ENCODE assay signal across 12 cellular contexts in genomic region chr11:130999992-131000770, GRCh38.
DNase-seq lines count a peak whose midpoint lies in the region; ATAC-seq, FAIRE-seq and TF ChIP-seq lines count a peak whose summit lies in the region.
"Had no signal": no experiment of that assay in that cellular context is flagged by ENCODE, and none has a peak within 500 bp of the region (broad histone marks: within the 10 kb centered on the region; RNA-seq: fewer than 3 reads in every experiment).

No MANE protein-coding gene starts in this region.

- TF ChIP-seq POLR2A in heart left ventricle (IDR thresholded peaks at IDR 0.05) = no peak

- H3K27me3 ChIP-seq in heart left ventricle = no peaks in the 10 kb centered on the region

- no peak overlapping the region for H3K27ac ChIP-seq in heart left ventricle

- WGBS in heart left ventricle, 4 donors = 42 to 59% (median 50%) methylated on average over 3 of the region's 3 CpGs

- FAIRE-seq in HTR-8/SVneo (lab: Jason Lieb, UNC) = no peak
- FAIRE-seq: GM18507 had no signal

- TF ChIP-seq CTCF in AG09309 (IDR thresholded peaks at IDR 0.05; ENCODE audit: control insufficient read depth, insufficient read depth, low read depth, low read length, missing control alignments) (no peak), heart left ventricle (IDR thresholded peaks at IDR 0.05) (no peak)

- no peaks in the 10 kb centered on the region for H3K4me1 ChIP-seq in heart left ventricle

- no peaks in the 10 kb centered on the region for H3K9me3 ChIP-seq in heart left ventricle

- no peak overlapping the region for H3K4me3 ChIP-seq in AG09309 (ENCODE audit: control insufficient read depth, low read depth, low read length)
- H3K4me3 ChIP-seq in heart left ventricle = no peak overlapping the region

- no peaks in the 10 kb centered on the region for H3K36me3 ChIP-seq in heart left ventricle

- DNase-seq in AG09309 (ENCODE audit: low read depth) (peak; percentile 80), HTR-8/SVneo (ENCODE audit: insufficient read length, low spot score) (peak; percentile 26), astrocyte of the hippocampus (ENCODE audit: low read depth, low spot score) (peak; percentile 60), kidney glomerular epithelial cell (lab: John Stamatoyannopoulos, UW) (peak; percentile 89), heart left ventricle (no peak), GOT3 (lab: John Stamatoyannopoulos, UW) (no peak), HUDEP-2 (lab: John Stamatoyannopoulos, UW; ENCODE audit: unreplicated experiment in 76 of 76) (no peak)
- DNase-seq: NCI-H1694 treated with DMSO at 0.1 percent for 48 hours, nucleus accumbens, SIG-M5 had no signal

- ATAC-seq in heart left ventricle (no peak), GM18868 (IDR thresholded peaks at IDR 0.05; ENCODE audit: unreplicated experiment) (no peak)

- intact Hi-C loops in heart left ventricle (cut with DNase I) = no loop called here

Comparison
In these comparisons a context has a peak if more than half of its experiments do, and no peak if none do; other contexts are left out.
1. DNase-seq: peak in AG09309 (single experiment), HTR-8/SVneo (single experiment), astrocyte of the hippocampus (single experiment) and kidney glomerular epithelial cell (single experiment); none in heart left ventricle (0 of 5), GOT3 (single experiment) and HUDEP-2 (0 of 76).